ENCODE assay signal across 9 cellular contexts in genomic region chr6:170176621-170177382, GRCh38.
DNase-seq lines count a peak whose midpoint lies in the region; ATAC-seq and TF ChIP-seq lines count a peak whose summit lies in the region.
"Had no signal": no experiment of that assay in that cellular context is flagged by ENCODE, and none has a peak within 500 bp of the region (broad histone marks: within the 10 kb centered on the region; RNA-seq: fewer than 3 reads in every experiment).

No MANE protein-coding gene starts in this region.

- no peak for TF ChIP-seq CTCF in ovary (IDR thresholded peaks at IDR 0.05)

- peaks cover 5% of the 10 kb centered on the region for H3K4me1 Mint-ChIP-seq in activated T-helper 17 cell treated with anti-CD3 and anti-CD28 coated beads, Interleukin-2, amount 50 U/mL, for 72 hours

- H3K27ac ChIP-seq in ovary: peak overlapping the region; percentile 68 to 73

- 38 to 66% (median 53%) methylated on average over 58 to 64 of the region's 64 CpGs for WGBS in ovary, 3 donors

- no peak for TF ChIP-seq EP300 in ovary (IDR thresholded peaks at IDR 0.05)

- H3K36me3 ChIP-seq in ovary: no peaks in the 10 kb centered on the region
- H3K36me3 ChIP-seq: heart right ventricle had no signal

- H3K4me1 ChIP-seq in ovary (ENCODE audit: insufficient read depth): peaks cover 7% of the 10 kb centered on the region

- H3K4me3 ChIP-seq in ovary: peak overlapping the region; percentile 25
- H3K4me3 ChIP-seq: heart right ventricle had no signal

- no peak for ATAC-seq in activated T-helper 17 cell treated with anti-CD3 and anti-CD28 coated beads, Interleukin-2, amount 50 U/mL, for 72 hours (replicated peaks)
- ATAC-seq in HG02610 (IDR thresholded peaks at IDR 0.05; ENCODE audit: unreplicated experiment) (no peak), HG03280 (IDR thresholded peaks at IDR 0.05; ENCODE audit: unreplicated experiment) (no peak)

- H3K27me3 ChIP-seq in ovary: no peaks in the 10 kb centered on the region
- H3K27me3 ChIP-seq: heart right ventricle had no signal

- peak overlapping the region; percentile 81 for H3K27ac Mint-ChIP-seq in activated T-helper 17 cell treated with anti-CD3 and anti-CD28 coated beads, Interleukin-2, amount 50 U/mL, for 72 hours

- intact Hi-C loops in ovary (cut with DNase I): no loop called here

- H3K27me3 Mint-ChIP-seq in activated T-helper 17 cell treated with anti-CD3 and anti-CD28 coated beads, Interleukin-2, amount 50 U/mL, for 72 hours: peaks cover 10% of the 10 kb centered on the region

- TF ChIP-seq POLR2A in ovary (IDR thresholded peaks at IDR 0.05): no peak

- H3K9me3 ChIP-seq in ovary: no peaks in the 10 kb centered on the region
- H3K9me3 ChIP-seq: heart right ventricle had no signal

- H3K4me3 Mint-ChIP-seq in activated T-helper 17 cell treated with anti-CD3 and anti-CD28 coated beads, Interleukin-2, amount 50 U/mL, for 72 hours: no peak overlapping the region

- H3K36me3 Mint-ChIP-seq in activated T-helper 17 cell treated with anti-CD3 and anti-CD28 coated beads, Interleukin-2, amount 50 U/mL, for 72 hours (ENCODE audit: low read depth): peaks cover 5% of the 10 kb centered on the region

- no peaks in the 10 kb centered on the region for H3K9me3 Mint-ChIP-seq in activated T-helper 17 cell treated with anti-CD3 and anti-CD28 coated beads, Interleukin-2, amount 50 U/mL, for 72 hours

- peak; percentile 58 for DNase-seq in DMS53 treated with DMSO at 0.1 percent for 48 hours (lab: John Stamatoyannopoulos, UW; ENCODE audit: unreplicated experiment)
- DNase-seq in NCI-H1092 (lab: John Stamatoyannopoulos, UW): peak; percentile 73
- peak; percentile 43 to 83 (median 70) for DNase-seq in ovary
- no peak for DNase-seq in NOMO-1 treated with DMSO at 0.1 percent for 48 hours (lab: John Stamatoyannopoulos, UW; ENCODE audit: unreplicated experiment)
- DNase-seq: HCEC 1CT, heart right ventricle had no signal
